ENCODE assay signal across 15 cellular contexts in genomic region chr10:128373071-128373749, GRCh38.
A peak's percentile ranks its signal among the peaks of the same experiment; 100 is the strongest.
DNase-seq lines count a peak whose midpoint lies in the region; ATAC-seq and TF ChIP-seq lines count a peak whose summit lies in the region.
"Had no signal": no experiment of that assay in that cellular context is flagged by ENCODE, and none has a peak within 500 bp of the region (broad histone marks: within the 10 kb centered on the region; RNA-seq: fewer than 3 reads in every experiment).

No MANE protein-coding gene starts in this region.

- H3K4me1 Mint-ChIP-seq in activated CD4-positive, alpha-beta T cell treated with anti-CD3 and anti-CD28 coated beads for 36 hours, result peaks cover 4% of the 10 kb centered on the region
- H3K4me1 Mint-ChIP-seq in activated CD8-positive, alpha-beta T cell treated with anti-CD3 and anti-CD28 coated beads for 36 hours (ENCODE audit: low read depth), result no peaks in the 10 kb centered on the region

- CTCF ChIA-PET in activated CD4-positive, alpha-beta T cell treated with anti-CD3 and anti-CD28 coated beads for 36 hours (lab: Charles Lee), result no interaction called here
- CTCF ChIA-PET in activated CD8-positive, alpha-beta T cell treated with anti-CD3 and anti-CD28 coated beads for 36 hours (lab: Charles Lee), result interaction anchor here (1.2 kb wide), 1 partner anchor 162 kb away, joined by 4 read pairs; no protein-coding TSS in a partner anchor

- H3K27ac ChIP-seq in SJCRH30, result no peak overlapping the region
- H3K27ac ChIP-seq: 22Rv1, ascending aorta had no signal

- H3K9me3 ChIP-seq in SJCRH30 (replicated peaks), result no peaks in the 10 kb centered on the region
- H3K9me3 ChIP-seq: ascending aorta had no signal

- TF ChIP-seq CTCF in activated CD8-positive, alpha-beta T cell treated with anti-CD3 and anti-CD28 coated beads for 36 hours (IDR thresholded peaks at IDR 0.05), result no peak

- H3K27ac Mint-ChIP-seq in activated CD4-positive, alpha-beta T cell treated with anti-CD3 and anti-CD28 coated beads for 36 hours, result no peak overlapping the region
- no peak overlapping the region for H3K27ac Mint-ChIP-seq in activated CD8-positive, alpha-beta T cell treated with anti-CD3 and anti-CD28 coated beads for 36 hours
- H3K27ac Mint-ChIP-seq: naive thymus-derived CD4-positive, alpha-beta T cell had no signal

- intact Hi-C loops in activated CD4-positive, alpha-beta T cell treated with anti-CD3 and anti-CD28 coated beads for 36 hours (cut with DNase I, micrococcal nuclease), result no loop called here
- intact Hi-C loops in activated CD8-positive, alpha-beta T cell treated with anti-CD3 and anti-CD28 coated beads for 36 hours (cut with micrococcal nuclease), result no loop called here

- POLR2A ChIA-PET in activated CD4-positive, alpha-beta T cell treated with anti-CD3 and anti-CD28 coated beads for 36 hours (lab: Charles Lee), result no interaction called here
- POLR2A ChIA-PET in activated CD8-positive, alpha-beta T cell treated with anti-CD3 and anti-CD28 coated beads for 36 hours (lab: Charles Lee), result no interaction called here

- no peaks in the 10 kb centered on the region for H3K27me3 ChIP-seq in SJCRH30
- H3K27me3 ChIP-seq: ascending aorta had no signal

- peaks cover 3% of the 10 kb centered on the region for H3K27me3 Mint-ChIP-seq in activated CD4-positive, alpha-beta T cell treated with anti-CD3 and anti-CD28 coated beads for 36 hours
- peaks cover 4% of the 10 kb centered on the region for H3K27me3 Mint-ChIP-seq in activated CD8-positive, alpha-beta T cell treated with anti-CD3 and anti-CD28 coated beads for 36 hours

- H3K36me3 Mint-ChIP-seq in activated CD4-positive, alpha-beta T cell treated with anti-CD3 and anti-CD28 coated beads for 36 hours (ENCODE audit: low read depth), result no peaks in the 10 kb centered on the region
- no peaks in the 10 kb centered on the region for H3K36me3 Mint-ChIP-seq in activated CD8-positive, alpha-beta T cell treated with anti-CD3 and anti-CD28 coated beads for 36 hours (ENCODE audit: low read depth)
- H3K36me3 Mint-ChIP-seq: naive thymus-derived CD4-positive, alpha-beta T cell had no signal

- H3K9me3 Mint-ChIP-seq in activated CD4-positive, alpha-beta T cell treated with anti-CD3 and anti-CD28 coated beads for 36 hours (ENCODE audit: low read depth), result no peaks in the 10 kb centered on the region
- no peaks in the 10 kb centered on the region for H3K9me3 Mint-ChIP-seq in activated CD8-positive, alpha-beta T cell treated with anti-CD3 and anti-CD28 coated beads for 36 hours

- H3K4me1 ChIP-seq in SJCRH30, result no peaks in the 10 kb centered on the region
- H3K4me1 ChIP-seq: ascending aorta had no signal

- peak; percentile 53 for ATAC-seq in activated CD4-positive, alpha-beta T cell treated with anti-CD3 and anti-CD28 coated beads for 36 hours
- ATAC-seq in GM21423 (IDR thresholded peaks at IDR 0.05; ENCODE audit: unreplicated experiment) (peak; percentile 90), HG03064 (IDR thresholded peaks at IDR 0.05; ENCODE audit: low read depth, unreplicated experiment) (peak; percentile 91)
- peak; percentile 17 for ATAC-seq in activated CD8-positive, alpha-beta T cell treated with anti-CD3 and anti-CD28 coated beads for 36 hours
- ATAC-seq: naive thymus-derived CD4-positive, alpha-beta T cell had no signal

- H3K4me3 ChIP-seq in SJCRH30, result no peak overlapping the region
- H3K4me3 ChIP-seq: ascending aorta, smooth muscle cell had no signal

- no peaks in the 10 kb centered on the region for H3K36me3 ChIP-seq in SJCRH30
- H3K36me3 ChIP-seq: ascending aorta had no signal

- DNase-seq in activated CD4-positive, alpha-beta T cell treated with anti-CD3 and anti-CD28 coated beads for 36 hours, result no peak
- no peak for DNase-seq in activated CD4-positive, alpha-beta T cell treated with anti-CD3 and anti-CD28 coated beads, Interleukin-2, amount 50 U/mL, for 4 hours
- DNase-seq in activated CD8-positive, alpha-beta T cell treated with anti-CD3 and anti-CD28 coated beads for 36 hours, result no peak
- DNase-seq in SJCRH30 (no peak), NCI-H1092 treated with DMSO at 0.1 percent for 48 hours (lab: John Stamatoyannopoulos, UW) (no peak), DMS 273 (lab: John Stamatoyannopoulos, UW; ENCODE audit: unreplicated experiment) (no peak)
- DNase-seq: KG1; naive thymus-derived CD4-positive, alpha-beta T cell; NCI-H226; stimulated activated CD8-positive, alpha-beta memory T cell treated with anti-CD3 and anti-CD28 coated beads, Interleukin-4, amount 100 ng/mL, for 48 hours had no signal

- no peak overlapping the region for H3K4me3 Mint-ChIP-seq in activated CD4-positive, alpha-beta T cell treated with anti-CD3 and anti-CD28 coated beads for 36 hours
- H3K4me3 Mint-ChIP-seq in activated CD8-positive, alpha-beta T cell treated with anti-CD3 and anti-CD28 coated beads for 36 hours, result no peak overlapping the region

Comparison
In these comparisons a context has a peak if more than half of its experiments do, and no peak if none do; other contexts are left out.
1. ATAC-seq: peak in every context shown above with its lines; median percentile 91 in HG03064; 90 in GM21423; 53 in activated CD4-positive, alpha-beta T cell treated with anti-CD3 and anti-CD28 coated beads for 36 hours; 17 in activated CD8-positive, alpha-beta T cell treated with anti-CD3 and anti-CD28 coated beads for 36 hours.